1 cellular context compared by ENCODE assay signal in genomic region chr5:134609232-134609851, GRCh38.
TF ChIP-seq lines count a peak whose summit lies in the region.

No MANE protein-coding gene starts in this region.

TF ChIP-seq in K562, 482 proteins besides CTCF, POLR2A, EP300 and RAD21 (continues in another document):
- TF ChIP-seq ARID1B (IDR thresholded peaks at IDR 0.05) (peak; percentile 37; the same call in 1 of the 2 replicates), ZNF740 (CRISPR knock-in tag; IDR thresholded peaks at IDR 0.05) (no peak), ZNF740 (tag; IDR thresholded peaks at IDR 0.05) (no peak), HOMEZ (CRISPR knock-in tag; IDR thresholded peaks at IDR 0.05) (no peak), CXXC5 (CRISPR knock-in tag; IDR thresholded peaks at IDR 0.05) (peak; percentile 34), ATF3 (IDR thresholded peaks at IDR 0.05) (peak; percentile 63; the same call in 1 of the 2 replicates), ATF3 (CRISPR knock-in tag; conservative IDR thresholded peaks at IDR 0.05) (no peak), CEBPB (tag; IDR thresholded peaks at IDR 0.05) (no peak), STAT5B (CRISPR knock-in tag; IDR thresholded peaks at IDR 0.05) (no peak), TCFL5 (CRISPR knock-in tag; conservative IDR thresholded peaks at IDR 0.05) (no peak), ID3 (CRISPR knock-in tag; IDR thresholded peaks at IDR 0.05) (no peak), ID3 (tag; IDR thresholded peaks at IDR 0.05) (no peak), KDM5B (IDR thresholded peaks at IDR 0.05; ENCODE audit: insufficient replicate concordance, low read depth, low read length) (no peak), PTRF (tag; IDR thresholded peaks at IDR 0.05) (no peak), FOXK1 (CRISPR knock-in tag; IDR thresholded peaks at IDR 0.05; ENCODE audit: borderline replicate concordance) (no peak), DMBX1 (CRISPR knock-in tag; IDR thresholded peaks at IDR 0.05; ENCODE audit: borderline replicate concordance) (no peak), NCOA6 (IDR thresholded peaks at IDR 0.05) (no peak), ESRRB (CRISPR knock-in tag; IDR thresholded peaks at IDR 0.05; ENCODE audit: borderline replicate concordance) (no peak), CTBP1 (IDR thresholded peaks at IDR 0.05; ENCODE audit: borderline replicate concordance) (peak; percentile 23; the same call in 1 of the 2 replicates), BACH1 (tag; IDR thresholded peaks at IDR 0.05) (peak; percentile 66; the same call in 1 of the 2 replicates), ZNF175 (CRISPR knock-in tag; IDR thresholded peaks at IDR 0.05; ENCODE audit: low read depth) (peak; percentile 90), CAMTA2 (CRISPR knock-in tag; conservative IDR thresholded peaks at IDR 0.05) (no peak), SMAD3 (CRISPR knock-in tag; conservative IDR thresholded peaks at IDR 0.05) (0 out of 2 replicates have a peak, but pooled peaks have one; percentile 44), TARDBP (IDR thresholded peaks at IDR 0.05) (no peak), HMG20B (CRISPR knock-in tag; IDR thresholded peaks at IDR 0.05) (no peak), ZNF586 (CRISPR knock-in tag; conservative IDR thresholded peaks at IDR 0.05) (no peak), RCOR1 (IDR thresholded peaks at IDR 0.05; ENCODE audit: borderline replicate concordance in 1 of 2, low read depth in 2 of 2, low read length in 2 of 2) (peak in 1 of 2 experiments; percentile 90; a peak in 2 of 4 replicates), KAT2B (IDR thresholded peaks at IDR 0.05; ENCODE audit: low read depth, low read length) (no peak), ZNF398 (CRISPR knock-in tag; IDR thresholded peaks at IDR 0.05) (no peak), ZNF589 (CRISPR knock-in tag; IDR thresholded peaks at IDR 0.05; ENCODE audit: low read depth) (0 out of 2 replicates have a peak, but pooled peaks have one; percentile 55), MTA3 (IDR thresholded peaks at IDR 0.05; ENCODE audit: borderline replicate concordance) (no peak), ZNF592 (IDR thresholded peaks at IDR 0.05) (peak; percentile 23; the same call in 1 of the 2 replicates), POLR2H (tag; IDR thresholded peaks at IDR 0.05; ENCODE audit: low read depth) (peak; percentile 19; the same call in 1 of the 2 replicates), ZNF512 (tag; IDR thresholded peaks at IDR 0.05) (no peak), ZNF436 (CRISPR knock-in tag; IDR thresholded peaks at IDR 0.05) (no peak), MCM3 (IDR thresholded peaks at IDR 0.05) (no peak)
- TF ChIP-seq, protein P1, sequence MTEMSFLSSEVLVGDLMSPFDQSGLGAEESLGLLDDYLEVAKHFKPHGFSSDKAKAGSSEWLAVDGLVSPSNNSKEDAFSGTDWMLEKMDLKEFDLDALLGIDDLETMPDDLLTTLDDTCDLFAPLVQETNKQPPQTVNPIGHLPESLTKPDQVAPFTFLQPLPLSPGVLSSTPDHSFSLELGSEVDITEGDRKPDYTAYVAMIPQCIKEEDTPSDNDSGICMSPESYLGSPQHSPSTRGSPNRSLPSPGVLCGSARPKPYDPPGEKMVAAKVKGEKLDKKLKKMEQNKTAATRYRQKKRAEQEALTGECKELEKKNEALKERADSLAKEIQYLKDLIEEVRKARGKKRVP (CRISPR knock-in tag; IDR thresholded peaks at IDR 0.05), result peak; percentile 74; the same call in 1 of the 2 replicates
- TF ChIP-seq, protein P2, sequence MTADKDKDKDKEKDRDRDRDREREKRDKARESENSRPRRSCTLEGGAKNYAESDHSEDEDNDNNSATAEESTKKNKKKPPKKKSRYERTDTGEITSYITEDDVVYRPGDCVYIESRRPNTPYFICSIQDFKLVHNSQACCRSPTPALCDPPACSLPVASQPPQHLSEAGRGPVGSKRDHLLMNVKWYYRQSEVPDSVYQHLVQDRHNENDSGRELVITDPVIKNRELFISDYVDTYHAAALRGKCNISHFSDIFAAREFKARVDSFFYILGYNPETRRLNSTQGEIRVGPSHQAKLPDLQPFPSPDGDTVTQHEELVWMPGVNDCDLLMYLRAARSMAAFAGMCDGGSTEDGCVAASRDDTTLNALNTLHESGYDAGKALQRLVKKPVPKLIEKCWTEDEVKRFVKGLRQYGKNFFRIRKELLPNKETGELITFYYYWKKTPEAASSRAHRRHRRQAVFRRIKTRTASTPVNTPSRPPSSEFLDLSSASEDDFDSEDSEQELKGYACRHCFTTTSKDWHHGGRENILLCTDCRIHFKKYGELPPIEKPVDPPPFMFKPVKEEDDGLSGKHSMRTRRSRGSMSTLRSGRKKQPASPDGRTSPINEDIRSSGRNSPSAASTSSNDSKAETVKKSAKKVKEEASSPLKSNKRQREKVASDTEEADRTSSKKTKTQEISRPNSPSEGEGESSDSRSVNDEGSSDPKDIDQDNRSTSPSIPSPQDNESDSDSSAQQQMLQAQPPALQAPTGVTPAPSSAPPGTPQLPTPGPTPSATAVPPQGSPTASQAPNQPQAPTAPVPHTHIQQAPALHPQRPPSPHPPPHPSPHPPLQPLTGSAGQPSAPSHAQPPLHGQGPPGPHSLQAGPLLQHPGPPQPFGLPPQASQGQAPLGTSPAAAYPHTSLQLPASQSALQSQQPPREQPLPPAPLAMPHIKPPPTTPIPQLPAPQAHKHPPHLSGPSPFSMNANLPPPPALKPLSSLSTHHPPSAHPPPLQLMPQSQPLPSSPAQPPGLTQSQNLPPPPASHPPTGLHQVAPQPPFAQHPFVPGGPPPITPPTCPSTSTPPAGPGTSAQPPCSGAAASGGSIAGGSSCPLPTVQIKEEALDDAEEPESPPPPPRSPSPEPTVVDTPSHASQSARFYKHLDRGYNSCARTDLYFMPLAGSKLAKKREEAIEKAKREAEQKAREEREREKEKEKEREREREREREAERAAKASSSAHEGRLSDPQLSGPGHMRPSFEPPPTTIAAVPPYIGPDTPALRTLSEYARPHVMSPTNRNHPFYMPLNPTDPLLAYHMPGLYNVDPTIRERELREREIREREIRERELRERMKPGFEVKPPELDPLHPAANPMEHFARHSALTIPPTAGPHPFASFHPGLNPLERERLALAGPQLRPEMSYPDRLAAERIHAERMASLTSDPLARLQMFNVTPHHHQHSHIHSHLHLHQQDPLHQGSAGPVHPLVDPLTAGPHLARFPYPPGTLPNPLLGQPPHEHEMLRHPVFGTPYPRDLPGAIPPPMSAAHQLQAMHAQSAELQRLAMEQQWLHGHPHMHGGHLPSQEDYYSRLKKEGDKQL (CRISPR knock-in tag; IDR thresholded peaks at IDR 0.05; ENCODE audit: borderline replicate concordance), result no peak
- TF ChIP-seq, protein P3, sequence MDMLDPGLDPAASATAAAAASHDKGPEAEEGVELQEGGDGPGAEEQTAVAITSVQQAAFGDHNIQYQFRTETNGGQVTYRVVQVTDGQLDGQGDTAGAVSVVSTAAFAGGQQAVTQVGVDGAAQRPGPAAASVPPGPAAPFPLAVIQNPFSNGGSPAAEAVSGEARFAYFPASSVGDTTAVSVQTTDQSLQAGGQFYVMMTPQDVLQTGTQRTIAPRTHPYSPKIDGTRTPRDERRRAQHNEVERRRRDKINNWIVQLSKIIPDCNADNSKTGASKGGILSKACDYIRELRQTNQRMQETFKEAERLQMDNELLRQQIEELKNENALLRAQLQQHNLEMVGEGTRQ (CRISPR knock-in tag; IDR thresholded peaks at IDR 0.05), result no peak
- TF ChIP-seq, protein P4, sequence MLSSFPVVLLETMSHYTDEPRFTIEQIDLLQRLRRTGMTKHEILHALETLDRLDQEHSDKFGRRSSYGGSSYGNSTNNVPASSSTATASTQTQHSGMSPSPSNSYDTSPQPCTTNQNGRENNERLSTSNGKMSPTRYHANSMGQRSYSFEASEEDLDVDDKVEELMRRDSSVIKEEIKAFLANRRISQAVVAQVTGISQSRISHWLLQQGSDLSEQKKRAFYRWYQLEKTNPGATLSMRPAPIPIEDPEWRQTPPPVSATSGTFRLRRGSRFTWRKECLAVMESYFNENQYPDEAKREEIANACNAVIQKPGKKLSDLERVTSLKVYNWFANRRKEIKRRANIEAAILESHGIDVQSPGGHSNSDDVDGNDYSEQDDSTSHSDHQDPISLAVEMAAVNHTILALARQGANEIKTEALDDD (IDR thresholded peaks at IDR 0.05), result peak; percentile 64; the same call in 1 of the 2 replicates
